In genomic region chr10:14535497-14536199, GRCh38 we compare ENCODE assay signal across 19 cellular contexts.
DNase-seq lines count a peak whose midpoint lies in the region; ATAC-seq and TF ChIP-seq lines count a peak whose summit lies in the region.
"Had no signal": no experiment of that assay in that cellular context is flagged by ENCODE, and none has a peak within 500 bp of the region (broad histone marks: within the 10 kb centered on the region; RNA-seq: fewer than 3 reads in every experiment).

No MANE protein-coding gene starts in this region.

- peaks cover 47% of the 10 kb centered on the region for H3K36me3 Mint-ChIP-seq in activated CD4-positive, alpha-beta T cell treated with anti-CD3 and anti-CD28 coated beads for 36 hours (ENCODE audit: low read depth)
- peaks cover 61% of the 10 kb centered on the region for H3K36me3 Mint-ChIP-seq in T-cell
- H3K36me3 Mint-ChIP-seq in endothelial cell (ENCODE audit: low read depth, unreplicated experiment) = peaks cover 48% of the 10 kb centered on the region
- H3K36me3 Mint-ChIP-seq in nephron (ENCODE audit: low read depth) = peaks cover 5% of the 10 kb centered on the region

- H3K79me1 ChIP-seq in neuronal stem cell (ENCODE audit: low read depth, low read length) = peaks cover 11% of the 10 kb centered on the region

- no peak overlapping the region for H2BK15ac ChIP-seq in neuronal stem cell (ENCODE audit: low read length)

- no peak overlapping the region for H3K4ac ChIP-seq in neuronal stem cell (ENCODE audit: low read length)

- peak; percentile 67 for ATAC-seq in activated CD4-positive, alpha-beta T cell treated with anti-CD3 and anti-CD28 coated beads for 36 hours
- ATAC-seq in T-cell (replicated peaks in 1 of 4) = no peak

- H3K14ac ChIP-seq in neuronal stem cell (ENCODE audit: low read length) = no peak overlapping the region

- no peak overlapping the region for H3K27ac ChIP-seq in neuronal stem cell (replicated peaks; ENCODE audit: low read length)
- H3K27ac ChIP-seq: lower lobe of right lung, prostate gland, VCaP had no signal

- H2BK5ac ChIP-seq in neuronal stem cell (ENCODE audit: low read length) = no peak overlapping the region

- H2AFZ ChIP-seq in neuronal stem cell (ENCODE audit: low read length) = no peak overlapping the region

- no CpG with 5 or more reads among the region's 7 CpGs for WGBS in neuronal stem cell (ENCODE audit: extremely low coverage in 2 of 2, insufficient read length in 2 of 2, insufficient replicate concordance in 1 of 2), 2 donors

- H3K4me1 Mint-ChIP-seq in activated CD4-positive, alpha-beta T cell treated with anti-CD3 and anti-CD28 coated beads for 36 hours = peaks cover 76% of the 10 kb centered on the region
- H3K4me1 Mint-ChIP-seq in T-cell (peaks cover 85 to 93% (median 91%) of the 10 kb centered on the region in 3 donors), endothelial cell (ENCODE audit: unreplicated experiment) (peaks cover 51% of the 10 kb centered on the region), nephron (peaks cover 21% of the 10 kb centered on the region)

- no peaks in the 10 kb centered on the region for H3K27me3 ChIP-seq in neuronal stem cell (ENCODE audit: control insufficient read depth in 3 of 3, insufficient read depth in 3 of 3, low read depth in 1 of 3, low read length in 3 of 3)

- CTCF ChIA-PET in activated CD4-positive, alpha-beta T cell treated with anti-CD3 and anti-CD28 coated beads for 36 hours (lab: Charles Lee) = interaction anchor here (0.6 to 2.5 kb wide), 6 partner anchors 12 to 370 kb away, joined by 3 to 15 read pairs (median 4); partner anchors contain the start of genes CDNF, HSPA14 and MSANTD7
- CTCF ChIA-PET in T-cell (lab: Charles Lee) = interaction anchor here (0.5 to 2.1 kb wide), 4 partner anchors 8 to 633 kb away, joined by 3 to 7 read pairs (median 4); no protein-coding TSS in a partner anchor

- DNase-seq in activated CD4-positive, alpha-beta T cell treated with anti-CD3 and anti-CD28 coated beads for 36 hours = peak; percentile 38
- DNase-seq in activated CD4-positive, alpha-beta T cell treated with anti-CD3 and anti-CD28 coated beads for 4 hours = no peak
- DNase-seq in T-cell (no peak), endothelial cell (ENCODE audit: low spot score) (no peak), cardiac septum (ENCODE audit: low spot score) (no peak), neuronal stem cell (ENCODE audit: low spot score) (no peak), posterior cingulate gyrus (no peak)
- DNase-seq: activated CD8-positive, alpha-beta memory T cell treated with anti-CD3 and anti-CD28 coated beads, Interleukin-2, amount 50 U/mL, for 48 hours; amygdala; cerebellar nuclear complex; DMS53; glutamatergic neuron; lower lobe of right lung; NCI-H1105; NCI-H526 treated with DMSO at 0.1 percent for 48 hours had no signal

- intact Hi-C loops in activated CD4-positive, alpha-beta T cell treated with anti-CD3 and anti-CD28 coated beads for 36 hours (cut with DNase I, micrococcal nuclease) = loop anchor here in 1 of 2 experiments (2.0 kb wide), 1 partner anchor 287 kb away; no protein-coding TSS in a partner anchor
- intact Hi-C loops in cardiac septum (cut with DNase I) = loop anchor here (5.0 kb wide), 1 partner anchor 287 kb away; no protein-coding TSS in a partner anchor
- intact Hi-C loops in posterior cingulate gyrus (cut with DNase I) = no loop called here

- no peak overlapping the region for H4K91ac ChIP-seq in neuronal stem cell (ENCODE audit: low read depth, low read length, poor library complexity)

- no peak overlapping the region for H3K4me3 ChIP-seq in neuronal stem cell (ENCODE audit: low read length in 2 of 2)
- H3K4me3 ChIP-seq: lower lobe of right lung, prostate gland had no signal

- no peak overlapping the region for H2BK12ac ChIP-seq in neuronal stem cell (ENCODE audit: low read length)

- no peak overlapping the region for H3K23ac ChIP-seq in neuronal stem cell (ENCODE audit: low read depth, low read length, poor library complexity)

- H3K9me3 ChIP-seq in neuronal stem cell (replicated peaks in 1 of 2; ENCODE audit: control insufficient read depth in 2 of 2, insufficient read depth in 1 of 2, low read depth in 1 of 2, low read length in 2 of 2) = no peaks in the 10 kb centered on the region
- H3K9me3 ChIP-seq: lower lobe of right lung, prostate gland had no signal

- H3K4me3 Mint-ChIP-seq in activated CD4-positive, alpha-beta T cell treated with anti-CD3 and anti-CD28 coated beads for 36 hours = no peak overlapping the region
- H3K4me3 Mint-ChIP-seq in T-cell (no peak overlapping the region), endothelial cell (ENCODE audit: unreplicated experiment) (peak overlapping the region; percentile 47), nephron (no peak overlapping the region)
- H3K4me3 Mint-ChIP-seq: type B pancreatic cell had no signal

- H3K27ac Mint-ChIP-seq in activated CD4-positive, alpha-beta T cell treated with anti-CD3 and anti-CD28 coated beads for 36 hours = peak overlapping the region; percentile 15
- H3K27ac Mint-ChIP-seq in T-cell = peak overlapping the region; percentile 56 to 62
- H3K27ac Mint-ChIP-seq in endothelial cell (ENCODE audit: unreplicated experiment) = peak overlapping the region; percentile 64
- H3K27ac Mint-ChIP-seq in nephron = peak overlapping the region in 2 of 3 experiments; percentile 26 to 89
- H3K27ac Mint-ChIP-seq: type B pancreatic cell had no signal

- H3K4me2 ChIP-seq in neuronal stem cell (ENCODE audit: insufficient read depth, low read length, poor library complexity, severe bottlenecking) = no peak overlapping the region

- peaks cover 0 to 2% of the 10 kb centered on the region in 2 donors for H3K4me1 ChIP-seq in neuronal stem cell (ENCODE audit: control insufficient read depth in 2 of 2, insufficient read depth in 1 of 2, low read depth in 1 of 2, low read length in 2 of 2)

- peaks cover 2 to 14% of the 10 kb centered on the region in 2 donors for H3K36me3 ChIP-seq in neuronal stem cell (replicated peaks in 1 of 2; ENCODE audit: control insufficient read depth in 2 of 2, insufficient read depth in 2 of 2, low read length in 2 of 2)
- H3K36me3 ChIP-seq: prostate gland had no signal

- no peaks in the 10 kb centered on the region for H3K27me3 Mint-ChIP-seq in activated CD4-positive, alpha-beta T cell treated with anti-CD3 and anti-CD28 coated beads for 36 hours
- H3K27me3 Mint-ChIP-seq in T-cell = no peaks in the 10 kb centered on the region
- H3K27me3 Mint-ChIP-seq in endothelial cell (ENCODE audit: unreplicated experiment) = peaks cover 14% of the 10 kb centered on the region
- no peaks in the 10 kb centered on the region for H3K27me3 Mint-ChIP-seq in nephron (ENCODE audit: low read depth)
- H3K27me3 Mint-ChIP-seq: type B pancreatic cell had no signal

- no peak overlapping the region for H4K8ac ChIP-seq in neuronal stem cell (ENCODE audit: low read depth, low read length)

- no peak overlapping the region for H3K9ac ChIP-seq in neuronal stem cell (ENCODE audit: low read depth, low read length, poor library complexity)

- no peak overlapping the region for H3K18ac ChIP-seq in neuronal stem cell (ENCODE audit: low read length)

- no peaks in the 10 kb centered on the region for H3K9me3 Mint-ChIP-seq in activated CD4-positive, alpha-beta T cell treated with anti-CD3 and anti-CD28 coated beads for 36 hours (ENCODE audit: low read depth)
- H3K9me3 Mint-ChIP-seq in T-cell (no peaks in the 10 kb centered on the region), endothelial cell (ENCODE audit: unreplicated experiment) (no peaks in the 10 kb centered on the region), nephron (no peaks in the 10 kb centered on the region)
- H3K9me3 Mint-ChIP-seq: type B pancreatic cell had no signal

- no peak overlapping the region for H2AK5ac ChIP-seq in neuronal stem cell (ENCODE audit: low read depth, low read length)

- POLR2A ChIA-PET in activated CD4-positive, alpha-beta T cell treated with anti-CD3 and anti-CD28 coated beads for 36 hours (lab: Charles Lee) = no interaction called here
- POLR2A ChIA-PET in T-cell (lab: Charles Lee) = interaction anchor here (0.6 to 1.0 kb wide), 2 partner anchors 8 to 12 kb away, joined by 4 to 7 read pairs; no protein-coding TSS in a partner anchor

- H2BK120ac ChIP-seq in neuronal stem cell (ENCODE audit: low read depth, low read length) = no peak overlapping the region

- TF ChIP-seq CTCF in endothelial cell (IDR thresholded peaks at IDR 0.05; ENCODE audit: unreplicated experiment) (no peak), nephron (IDR thresholded peaks at IDR 0.05; ENCODE audit: unreplicated experiment in 3 of 3) (no peak)
